8 cellular contexts compared by ENCODE assay signal in genomic region chr2:207258191-207258991, GRCh38.
DNase-seq lines count a peak whose midpoint lies in the region; ATAC-seq lines count a peak whose summit lies in the region.

No MANE protein-coding gene starts in this region.

- H3K36me3 Mint-ChIP-seq in activated naive CD4-positive, alpha-beta T cell treated with anti-CD3 and anti-CD28 coated beads for 36 hours (ENCODE audit: low read depth) = no peaks in the 10 kb centered on the region
- H3K36me3 Mint-ChIP-seq in activated naive CD4-positive, alpha-beta T cell treated with anti-CD3 and anti-CD28 coated beads, Interleukin-2, amount 10 ng/mL, durations not matched to agents 7 days and 5 days = no peaks in the 10 kb centered on the region

- intact Hi-C loops in activated naive CD4-positive, alpha-beta T cell treated with anti-CD3 and anti-CD28 coated beads for 36 hours (cut with micrococcal nuclease) = no loop called here

- peak; percentile 26 for ATAC-seq in stimulated activated naive CD8-positive, alpha-beta T cell treated with anti-CD3 and anti-CD28 coated beads, Interleukin-15, amount 100 ng/mL, for 72 hours
- ATAC-seq in stimulated activated naive CD8-positive, alpha-beta T cell treated with anti-CD3 and anti-CD28 coated beads, Interleukin-15, Interleukin-2, amounts not matched to agents 100 U/mL and 50 U/mL, for 24 hours = no peak
- ATAC-seq in GM19397 (IDR thresholded peaks at IDR 0.05; ENCODE audit: unreplicated experiment) = no peak

- DNase-seq in stimulated activated naive CD8-positive, alpha-beta T cell treated with anti-CD3 and anti-CD28 coated beads, Interleukin-15, amount 100 ng/mL, for 72 hours = no peak
- DNase-seq in stimulated activated naive CD8-positive, alpha-beta T cell treated with anti-CD3 and anti-CD28 coated beads, Interleukin-15, Interleukin-2, amounts not matched to agents 100 U/mL and 50 U/mL, for 24 hours = no peak
- DNase-seq in RPMI7951 (ENCODE audit: low read depth) (peak; percentile 99), fibroblast of the conjunctiva (ENCODE audit: low read depth) (peak; percentile 100), renal cortical epithelial cell (ENCODE audit: low read depth) (peak; percentile 100)
- no peak for DNase-seq in activated naive CD4-positive, alpha-beta T cell treated with anti-CD3 and anti-CD28 coated beads for 36 hours
- DNase-seq in activated naive CD4-positive, alpha-beta T cell treated with anti-CD3 and anti-CD28 coated beads, Interleukin-2, amount 10 ng/mL, durations not matched to agents 7 days and 5 days = no peak

- CTCF ChIA-PET in activated naive CD4-positive, alpha-beta T cell treated with anti-CD3 and anti-CD28 coated beads for 36 hours (lab: Charles Lee) = interaction anchor here (1.5 to 1.7 kb wide), 2 partner anchors 18 to 212 kb away, joined by 4 to 5 read pairs; no protein-coding TSS in a partner anchor
- CTCF ChIA-PET in activated naive CD4-positive, alpha-beta T cell treated with anti-CD3 and anti-CD28 coated beads, Interleukin-2, amount 10 ng/mL, durations not matched to agents 7 days and 5 days (lab: Charles Lee) = interaction anchor here (0.8 to 1.4 kb wide), 3 partner anchors 19 to 211 kb away, joined by 3 to 4 read pairs (median 3); no protein-coding TSS in a partner anchor

- no peak overlapping the region for H3K27ac Mint-ChIP-seq in stimulated activated naive CD8-positive, alpha-beta T cell treated with anti-CD3 and anti-CD28 coated beads, Interleukin-15, amount 100 ng/mL, for 72 hours
- H3K27ac Mint-ChIP-seq in activated naive CD4-positive, alpha-beta T cell treated with anti-CD3 and anti-CD28 coated beads for 36 hours = no peak overlapping the region
- no peak overlapping the region for H3K27ac Mint-ChIP-seq in activated naive CD4-positive, alpha-beta T cell treated with anti-CD3 and anti-CD28 coated beads, Interleukin-2, amount 10 ng/mL, durations not matched to agents 7 days and 5 days

- peaks cover 9% of the 10 kb centered on the region for H3K4me1 Mint-ChIP-seq in stimulated activated naive CD8-positive, alpha-beta T cell treated with anti-CD3 and anti-CD28 coated beads, Interleukin-15, amount 100 ng/mL, for 72 hours
- H3K4me1 Mint-ChIP-seq in activated naive CD4-positive, alpha-beta T cell treated with anti-CD3 and anti-CD28 coated beads for 36 hours (ENCODE audit: low read depth) = peaks cover 10% of the 10 kb centered on the region
- no peaks in the 10 kb centered on the region for H3K4me1 Mint-ChIP-seq in activated naive CD4-positive, alpha-beta T cell treated with anti-CD3 and anti-CD28 coated beads, Interleukin-2, amount 10 ng/mL, durations not matched to agents 7 days and 5 days

- peaks cover 0 to 6% of the 10 kb centered on the region in 2 donors for H3K9me3 Mint-ChIP-seq in stimulated activated naive CD8-positive, alpha-beta T cell treated with anti-CD3 and anti-CD28 coated beads, Interleukin-15, amount 100 ng/mL, for 72 hours
- H3K9me3 Mint-ChIP-seq in activated naive CD4-positive, alpha-beta T cell treated with anti-CD3 and anti-CD28 coated beads for 36 hours = no peaks in the 10 kb centered on the region
- H3K9me3 Mint-ChIP-seq in activated naive CD4-positive, alpha-beta T cell treated with anti-CD3 and anti-CD28 coated beads, Interleukin-2, amount 10 ng/mL, durations not matched to agents 7 days and 5 days = no peaks in the 10 kb centered on the region

- H3K4me3 Mint-ChIP-seq in stimulated activated naive CD8-positive, alpha-beta T cell treated with anti-CD3 and anti-CD28 coated beads, Interleukin-15, amount 100 ng/mL, for 72 hours = no peak overlapping the region
- H3K4me3 Mint-ChIP-seq in activated naive CD4-positive, alpha-beta T cell treated with anti-CD3 and anti-CD28 coated beads for 36 hours = no peak overlapping the region
- no peak overlapping the region for H3K4me3 Mint-ChIP-seq in activated naive CD4-positive, alpha-beta T cell treated with anti-CD3 and anti-CD28 coated beads, Interleukin-2, amount 10 ng/mL, durations not matched to agents 7 days and 5 days

- H3K27me3 Mint-ChIP-seq in stimulated activated naive CD8-positive, alpha-beta T cell treated with anti-CD3 and anti-CD28 coated beads, Interleukin-15, amount 100 ng/mL, for 72 hours = peaks cover 4% of the 10 kb centered on the region
- no peaks in the 10 kb centered on the region for H3K27me3 Mint-ChIP-seq in activated naive CD4-positive, alpha-beta T cell treated with anti-CD3 and anti-CD28 coated beads for 36 hours (ENCODE audit: low read depth)
- H3K27me3 Mint-ChIP-seq in activated naive CD4-positive, alpha-beta T cell treated with anti-CD3 and anti-CD28 coated beads, Interleukin-2, amount 10 ng/mL, durations not matched to agents 7 days and 5 days = peaks cover 19% of the 10 kb centered on the region

Comparison
In these comparisons a context has a peak if more than half of its experiments do, and no peak if none do; other contexts are left out.
1. DNase-seq: peak in RPMI7951 (single experiment), fibroblast of the conjunctiva (single experiment) and renal cortical epithelial cell (single experiment); none in stimulated activated naive CD8-positive, alpha-beta T cell treated with anti-CD3 and anti-CD28 coated beads, Interleukin-15, amount 100 ng/mL, for 72 hours (0 of 2), stimulated activated naive CD8-positive, alpha-beta T cell treated with anti-CD3 and anti-CD28 coated beads, Interleukin-15, Interleukin-2, amounts not matched to agents 100 U/mL and 50 U/mL, for 24 hours (single experiment), activated naive CD4-positive, alpha-beta T cell treated with anti-CD3 and anti-CD28 coated beads for 36 hours (single experiment) and activated naive CD4-positive, alpha-beta T cell treated with anti-CD3 and anti-CD28 coated beads, Interleukin-2, amount 10 ng/mL, durations not matched to agents 7 days and 5 days (single experiment).